Comparison of ENCODE assay signal across 9 cellular contexts in genomic region chr11:9001736-9002135, GRCh38. TPM values are rescaled to one million over a fixed set of nuclear protein-coding genes. Genes with fewer than 3 reads are reported as not detected.
DNase-seq lines count a peak whose midpoint lies in the region; ATAC-seq and TF ChIP-seq lines count a peak whose summit lies in the region.
"Had no signal": no experiment of that assay in that cellular context is flagged by ENCODE, and none has a peak within 500 bp of the region (broad histone marks: within the 10 kb centered on the region; RNA-seq: fewer than 3 reads in every experiment).

No MANE protein-coding gene starts in this region.

- peak overlapping the region; percentile 86 to 96 (median 90) for H3K27ac Mint-ChIP-seq in CD14-positive monocyte

- intact Hi-C loops in CD14-positive monocyte (cut with micrococcal nuclease), result loop anchor here in 1 of 2 donors (10.0 kb wide), 1 partner anchor 153 kb away; no protein-coding TSS in a partner anchor
- intact Hi-C loops in mucosa of descending colon (cut with DNase I, micrococcal nuclease), result no loop called here
- intact Hi-C loops in posterior vena cava (cut with DNase I), result no loop called here

- H3K9me3 ChIP-seq in mucosa of descending colon, result no peaks in the 10 kb centered on the region

- H3K27me3 Mint-ChIP-seq in CD14-positive monocyte (ENCODE audit: low read depth in 3 of 3), result peaks cover 26 to 39% (median 30%) of the 10 kb centered on the region in 3 donors

- H3K36me3 Mint-ChIP-seq in CD14-positive monocyte, result peaks cover 3 to 13% of the 10 kb centered on the region in 2 donors

- peaks cover 13% of the 10 kb centered on the region for H3K4me1 ChIP-seq in mucosa of descending colon (ENCODE audit: low read depth)

- TF ChIP-seq CTCF in CD14-positive monocyte (IDR thresholded peaks at IDR 0.05) (no peak), mucosa of descending colon (IDR thresholded peaks at IDR 0.05) (no peak)

- peak; percentile 60 for ATAC-seq in mucosa of descending colon
- no peak for ATAC-seq in HG02981 (IDR thresholded peaks at IDR 0.05; ENCODE audit: unreplicated experiment)
- no peak for ATAC-seq in GM21360 (IDR thresholded peaks at IDR 0.05; ENCODE audit: unreplicated experiment)

- peaks cover 29% of the 10 kb centered on the region for H3K4me1 Mint-ChIP-seq in CD14-positive monocyte

- peaks cover 0 to 12% (median 6%) of the 10 kb centered on the region in 7 donors for H3K9me3 Mint-ChIP-seq in CD14-positive monocyte

- H3K4me3 Mint-ChIP-seq in CD14-positive monocyte, result peak overlapping the region in 1 of 2 donors; percentile 53

- no peak overlapping the region for H3K4me3 ChIP-seq in mucosa of descending colon

- H3K36me3 ChIP-seq in mucosa of descending colon (ENCODE audit: low read depth), result no peaks in the 10 kb centered on the region

- peak; percentile 90 for DNase-seq in CD14-positive monocyte (ENCODE audit: low spot score)
- peak; percentile 95 for DNase-seq in NOMO-1 treated with DMSO at 0.1 percent for 48 hours (lab: John Stamatoyannopoulos, UW; ENCODE audit: unreplicated experiment)
- DNase-seq in activated effector memory CD4-positive, alpha-beta T cell treated with anti-CD3 and anti-CD28 coated beads, Interleukin-2, amount 50 U/mL, for 16 hours, result peak; percentile 70
- no peak for DNase-seq in mucosa of descending colon
- no peak for DNase-seq in posterior vena cava (ENCODE audit: low spot score)
- no peak for DNase-seq in OCI-M2 (lab: John Stamatoyannopoulos, UW; ENCODE audit: unreplicated experiment)

RNA-seq across cellular contexts. Expression of gene NRIP3, which starts 2.1 kb away (rescaled TPM):
- polyA plus RNA-seq in CD14-positive monocyte, result 1 to 10 TPM in 1 of 2 donors, under 1 TPM in 1; 0.28 to 1.0 TPM
- 1 to 10 TPM in 1 of 3 donors, under 1 TPM in 2; 0.20 to 1.6 (median 0.63) TPM for total RNA-seq in mucosa of descending colon
- total RNA-seq in posterior vena cava, result 1 to 10 TPM; 3.1 to 6.0 TPM

RNA-seq across cellular contexts. Expression of gene TMEM9B, which starts 37.5 kb away (rescaled TPM):
- polyA plus RNA-seq in CD14-positive monocyte, result 100 to 1,000 TPM; 141 to 149 TPM
- total RNA-seq in mucosa of descending colon (100 to 1,000 TPM in 1 of 3 donors, 10 to 100 TPM in 2; 51.4 to 109 (median 78.4) TPM), posterior vena cava (10 to 100 TPM; 20.6 to 26.1 TPM)

RNA-seq across cellular contexts. Expression of gene ASCL3, which starts 58.9 kb away (rescaled TPM):
- polyA plus RNA-seq in CD14-positive monocyte, result not detected
- not detected for total RNA-seq in mucosa of descending colon
- not detected for total RNA-seq in posterior vena cava
- total RNA-seq: temporal lobe had no signal

Comparison
In these comparisons a context has a peak if more than half of its experiments do, and no peak if none do; other contexts are left out.
1. DNase-seq: peak in CD14-positive monocyte (single experiment), NOMO-1 treated with DMSO at 0.1 percent for 48 hours (single experiment) and activated effector memory CD4-positive, alpha-beta T cell treated with anti-CD3 and anti-CD28 coated beads, Interleukin-2, amount 50 U/mL, for 16 hours (single experiment); none in mucosa of descending colon (0 of 3), posterior vena cava (single experiment) and OCI-M2 (single experiment).